In genomic region chr6:31796993-31797385, GRCh38 we compare ENCODE assay signal across 10 cellular contexts. TPM values are rescaled to one million over a fixed set of nuclear protein-coding genes. Genes with fewer than 3 reads are reported as not detected.
DNase-seq lines count a peak whose midpoint lies in the region; ATAC-seq and TF ChIP-seq lines count a peak whose summit lies in the region.
"Had no signal": no experiment of that assay in that cellular context is flagged by ENCODE, and none has a peak within 500 bp of the region (broad histone marks: within the 10 kb centered on the region; RNA-seq: fewer than 3 reads in every experiment).

No MANE protein-coding gene starts in this region.

- no peaks in the 10 kb centered on the region for H3K9me3 Mint-ChIP-seq in activated naive CD8-positive, alpha-beta T cell (ENCODE audit: low read depth)
- no peaks in the 10 kb centered on the region for H3K9me3 Mint-ChIP-seq in mesothelial cell of epicardium
- no peaks in the 10 kb centered on the region for H3K9me3 Mint-ChIP-seq in type B pancreatic cell

- H3K27me3 ChIP-seq in cardiac muscle cell: no peaks in the 10 kb centered on the region

- H3K36me3 Mint-ChIP-seq in activated naive CD8-positive, alpha-beta T cell: peaks cover 6% of the 10 kb centered on the region
- peaks cover 6% of the 10 kb centered on the region for H3K36me3 Mint-ChIP-seq in mesothelial cell of epicardium
- peaks cover 3% of the 10 kb centered on the region for H3K36me3 Mint-ChIP-seq in type B pancreatic cell

- peaks cover 42% of the 10 kb centered on the region for H3K4me1 Mint-ChIP-seq in activated naive CD8-positive, alpha-beta T cell (ENCODE audit: low read depth)
- H3K4me1 Mint-ChIP-seq in mesothelial cell of epicardium (peaks cover 10% of the 10 kb centered on the region), type B pancreatic cell (ENCODE audit: unreplicated experiment) (peaks cover 9% of the 10 kb centered on the region)

- peaks cover 3% of the 10 kb centered on the region for H3K36me3 ChIP-seq in cardiac muscle cell

- H3K4me3 ChIP-seq in cardiac muscle cell: no peak overlapping the region

- no peak for ATAC-seq in left cardiac atrium
- no peak for ATAC-seq in GM19328 (IDR thresholded peaks at IDR 0.05; ENCODE audit: unreplicated experiment)
- ATAC-seq in GM21528 (IDR thresholded peaks at IDR 0.05; ENCODE audit: low FRiP score, unreplicated experiment): no peak

- DNase-seq in cardiac muscle cell (ENCODE audit: low read depth in 1 of 2, low spot score in 1 of 2) (no peak), left cardiac atrium (no peak), mesothelial cell of epicardium (ENCODE audit: low spot score in 2 of 2, unreplicated experiment in 2 of 2) (no peak), type B pancreatic cell (ENCODE audit: extremely low spot score, unreplicated experiment) (no peak), NCI-H1092 (lab: John Stamatoyannopoulos, UW) (no peak)
- DNase-seq: AML-193, IMR-90 had no signal

- peaks cover 7% of the 10 kb centered on the region for H3K4me1 ChIP-seq in cardiac muscle cell (ENCODE audit: low read depth)

- H3K9me3 ChIP-seq in cardiac muscle cell (ENCODE audit: low read depth): no peaks in the 10 kb centered on the region

- H3K4me3 Mint-ChIP-seq in activated naive CD8-positive, alpha-beta T cell: peak overlapping the region; percentile 72
- H3K4me3 Mint-ChIP-seq in mesothelial cell of epicardium (peak overlapping the region; percentile 57), type B pancreatic cell (peak overlapping the region; percentile 15)

- peak overlapping the region; percentile 75 for H3K27ac Mint-ChIP-seq in activated naive CD8-positive, alpha-beta T cell
- peak overlapping the region; percentile 68 for H3K27ac Mint-ChIP-seq in mesothelial cell of epicardium
- H3K27ac Mint-ChIP-seq in type B pancreatic cell: peak overlapping the region; percentile 20

- intact Hi-C loops in left cardiac atrium (cut with DNase I): loop anchor here in 1 of 2 donors (10.0 kb wide), 1 partner anchor 62 kb away; the partner anchor contains the start of gene CLIC1

- H3K27ac ChIP-seq in cardiac muscle cell: peak overlapping the region; percentile 28

- H3K27me3 Mint-ChIP-seq in activated naive CD8-positive, alpha-beta T cell: no peaks in the 10 kb centered on the region
- H3K27me3 Mint-ChIP-seq in mesothelial cell of epicardium (ENCODE audit: low read depth) (no peaks in the 10 kb centered on the region), type B pancreatic cell (no peaks in the 10 kb centered on the region)

- TF ChIP-seq CTCF in cardiac muscle cell (IDR thresholded peaks at IDR 0.05; ENCODE audit: low read depth, low read length): no peak
- TF ChIP-seq CTCF in mesothelial cell of epicardium (IDR thresholded peaks at IDR 0.05; ENCODE audit: unreplicated experiment): no peak
- TF ChIP-seq CTCF in type B pancreatic cell (conservative IDR thresholded peaks at IDR 0.05): no peak

RNA-seq across cellular contexts. Expression of gene VARS1, which starts 1.4 kb away (rescaled TPM):
- 46.3 and 49.7 TPM in 2 replicates for total RNA-seq in cardiac muscle cell
- 51.5 and 63.9 TPM in 2 replicates for polyA plus RNA-seq in cardiac muscle cell
- total RNA-seq in left cardiac atrium: 10 to 100 TPM; 24.8 to 39.3 TPM
- 82.8 to 90.4 TPM (median 83.8 TPM) in 3 replicates for total RNA-seq in mesothelial cell of epicardium
- 89.0 and 104 TPM in 2 replicates for total RNA-seq in type B pancreatic cell (ENCODE audit: low replicate concordance)

RNA-seq across cellular contexts. Expression of gene LSM2, which starts 9.8 kb away (rescaled TPM):
- total RNA-seq in cardiac muscle cell (58.9 and 64.2 TPM in 2 replicates), left cardiac atrium (10 to 100 TPM; 24.3 to 29.4 TPM), mesothelial cell of epicardium (55.8 to 58.2 TPM (median 57.0 TPM) in 3 replicates), type B pancreatic cell (ENCODE audit: low replicate concordance) (57.9 and 74.5 TPM in 2 replicates)
- polyA plus RNA-seq in cardiac muscle cell: 76.8 and 88.6 TPM in 2 replicates

RNA-seq across cellular contexts. Expression of gene HSPA1L, which starts 18.1 kb away (rescaled TPM):
- 1.6 and 3.1 TPM in 2 replicates for total RNA-seq in cardiac muscle cell
- 4.5 and 5.2 TPM in 2 replicates for polyA plus RNA-seq in cardiac muscle cell
- 1 to 10 TPM; 1.1 to 2.6 TPM for total RNA-seq in left cardiac atrium
- total RNA-seq in mesothelial cell of epicardium: 1.7 to 2.2 TPM (median 2.1 TPM) in 3 replicates
- 1.8 and 1.9 TPM in 2 replicates for total RNA-seq in type B pancreatic cell (ENCODE audit: low replicate concordance)

RNA-seq across cellular contexts. Expression of gene HSPA1A, which starts 18.4 kb away (rescaled TPM):
- 122 and 167 TPM in 2 replicates for total RNA-seq in cardiac muscle cell
- polyA plus RNA-seq in cardiac muscle cell: 51.2 and 92.3 TPM in 2 replicates
- total RNA-seq in left cardiac atrium: 100 to 1,000 TPM; 197 to 288 TPM
- total RNA-seq in mesothelial cell of epicardium: 61.3 to 70.1 TPM (median 61.7 TPM) in 3 replicates
- 45.7 and 54.7 TPM in 2 replicates for total RNA-seq in type B pancreatic cell (ENCODE audit: low replicate concordance)

RNA-seq across cellular contexts. Expression of gene VWA7, which starts 19.9 kb away (rescaled TPM):
- total RNA-seq in cardiac muscle cell (16.1 and 24.7 TPM in 2 replicates), left cardiac atrium (1 to 10 TPM; 4.8 to 6.2 TPM), mesothelial cell of epicardium (1.5 to 1.8 TPM (median 1.6 TPM) in 3 replicates), type B pancreatic cell (ENCODE audit: low replicate concordance) (6.1 and 6.4 TPM in 2 replicates)
- 9.9 and 12.3 TPM in 2 replicates for polyA plus RNA-seq in cardiac muscle cell

Comparison
In these comparisons a context has a peak if more than half of its experiments do, and no peak if none do; other contexts are left out.
1. H3K27ac Mint-ChIP-seq: peak in every context shown above with its lines; median percentile 75 in activated naive CD8-positive, alpha-beta T cell; 68 in mesothelial cell of epicardium; 20 in type B pancreatic cell.
2. H3K4me3 Mint-ChIP-seq: peak in every context shown above with its lines; median percentile 72 in activated naive CD8-positive, alpha-beta T cell; 57 in mesothelial cell of epicardium; 15 in type B pancreatic cell.